ENCODE assay signal across 8 cellular contexts in the genomic region with DNA sequence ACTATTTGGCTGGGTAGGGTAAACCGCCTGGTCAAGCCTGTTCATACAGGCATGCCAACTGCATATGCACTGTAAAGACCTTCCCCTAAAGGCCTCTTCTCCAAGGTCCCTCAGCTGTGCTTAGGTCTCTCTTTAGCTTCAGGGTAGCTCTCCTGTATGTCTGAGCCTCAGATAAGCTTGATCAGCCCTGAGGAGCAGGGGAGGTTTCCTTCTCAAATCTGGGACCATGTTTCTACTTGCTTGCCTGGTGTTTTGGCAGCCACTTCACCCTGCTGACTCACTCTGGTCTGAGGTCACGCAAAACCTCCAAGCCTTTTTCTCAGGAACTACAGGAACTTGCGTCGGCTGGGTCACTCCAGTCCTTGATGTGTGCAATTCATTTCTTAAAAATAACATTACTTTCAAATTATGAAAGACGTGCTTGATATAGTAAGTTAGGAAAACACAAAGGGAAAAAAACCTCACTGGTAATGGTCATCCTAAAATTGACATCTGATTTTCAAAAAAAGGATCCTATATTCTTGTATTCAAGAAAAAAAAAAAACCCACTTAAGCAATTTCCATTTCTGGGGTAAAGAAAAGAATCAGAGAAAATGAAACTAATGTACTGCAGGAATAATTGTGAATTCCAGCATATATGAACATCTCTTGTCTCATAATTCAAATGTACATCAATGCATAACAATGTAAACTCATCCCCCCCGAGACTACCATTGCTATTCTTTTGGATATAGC. TPM values are rescaled to one million over a fixed set of nuclear protein-coding genes. Genes with fewer than 3 reads are reported as not detected.
DNase-seq lines count a peak whose midpoint lies in the region; ATAC-seq lines count a peak whose summit lies in the region.

No MANE protein-coding gene starts in this region.

- H3K9me3 Mint-ChIP-seq in activated naive CD4-positive, alpha-beta T cell treated with anti-CD3 and anti-CD28 coated beads, Interleukin-2, amount 50 U/mL, for 24 hours: no peaks in the 10 kb centered on the region

- no peaks in the 10 kb centered on the region for H3K36me3 Mint-ChIP-seq in activated naive CD4-positive, alpha-beta T cell treated with anti-CD3 and anti-CD28 coated beads, Interleukin-2, amount 50 U/mL, for 24 hours

- intact Hi-C loops in left cardiac atrium (cut with DNase I): no loop called here

- H3K4me3 Mint-ChIP-seq in activated naive CD4-positive, alpha-beta T cell treated with anti-CD3 and anti-CD28 coated beads, Interleukin-2, amount 50 U/mL, for 24 hours: no peak overlapping the region

- peaks cover 18% of the 10 kb centered on the region for H3K4me1 Mint-ChIP-seq in activated naive CD4-positive, alpha-beta T cell treated with anti-CD3 and anti-CD28 coated beads, Interleukin-2, amount 50 U/mL, for 24 hours

- H3K27ac Mint-ChIP-seq in activated naive CD4-positive, alpha-beta T cell treated with anti-CD3 and anti-CD28 coated beads, Interleukin-2, amount 50 U/mL, for 24 hours: peak overlapping the region; percentile 8

- H3K27me3 Mint-ChIP-seq in activated naive CD4-positive, alpha-beta T cell treated with anti-CD3 and anti-CD28 coated beads, Interleukin-2, amount 50 U/mL, for 24 hours: no peaks in the 10 kb centered on the region

- DNase-seq in Ammon's horn (ENCODE audit: low spot score) (peak; percentile 74), Kasumi-1 (lab: John Stamatoyannopoulos, UW) (peak; percentile 65 to 70), left cardiac atrium (peak; percentile 84), activated gamma-delta T cell (lab: John Stamatoyannopoulos, UW) (no peak)
- DNase-seq in stimulated activated CD4-positive, alpha-beta T cell treated with anti-CD3 and anti-CD28 coated beads, Interleukin-15, amount 100 ng/mL, for 48 hours (ENCODE audit: low read depth in 2 of 2): peak; percentile 44

- peak; percentile 82 to 88 for ATAC-seq in left cardiac atrium
- ATAC-seq in GM18520 (IDR thresholded peaks at IDR 0.05; ENCODE audit: unreplicated experiment): no peak
- no peak for ATAC-seq in HG03378 (IDR thresholded peaks at IDR 0.05; ENCODE audit: unreplicated experiment)

RNA-seq across cellular contexts. Expression of a gene that starts 24.7 kb away (rescaled TPM):
- total RNA-seq in left cardiac atrium: 10 to 100 TPM; 10.7 to 12.8 TPM

RNA-seq across cellular contexts. Expression of a gene that starts 47.4 kb away (rescaled TPM):
- 100 to 1,000 TPM; 121 to 142 TPM for total RNA-seq in left cardiac atrium

Comparison
In these comparisons a context has a peak if more than half of its experiments do, and no peak if none do; other contexts are left out.
1. ATAC-seq: peak in left cardiac atrium (2 of 2); none in GM18520 (single experiment) and HG03378 (single experiment).